16 cellular contexts compared by ENCODE assay signal in genomic region chr12:93922583-93923006, GRCh38.
DNase-seq lines count a peak whose midpoint lies in the region; ATAC-seq and TF ChIP-seq lines count a peak whose summit lies in the region.
"Had no signal": no experiment of that assay in that cellular context is flagged by ENCODE, and none has a peak within 500 bp of the region (broad histone marks: within the 10 kb centered on the region; RNA-seq: fewer than 3 reads in every experiment).

No MANE protein-coding gene starts in this region.

- TF ChIP-seq POLR2A in erythroblast (IDR thresholded peaks at IDR 0.05; ENCODE audit: low read length) (no peak), testis (IDR thresholded peaks at IDR 0.05) (no peak)

- TF ChIP-seq CTCF in testis (IDR thresholded peaks at IDR 0.05) = no peak

- no peaks in the 10 kb centered on the region for H3K9me3 ChIP-seq in testis
- H3K9me3 ChIP-seq: SK-N-SH had no signal

- H3K36me3 ChIP-seq in testis (ENCODE audit: low read depth, missing control alignments) = no peaks in the 10 kb centered on the region

- H3K4me1 ChIP-seq in testis = no peaks in the 10 kb centered on the region

- H3K4me3 ChIP-seq in testis = no peak overlapping the region

- no peak overlapping the region for H3K27ac ChIP-seq in testis

- intact Hi-C loops in testis (cut with DNase I; ENCODE audit: low total_unique reads) = no loop called here

- DNase-seq in HT-29 (ENCODE audit: low spot score) = peak; percentile 9
- peak; percentile 88 for DNase-seq in OCI-M1 (lab: John Stamatoyannopoulos, UW)
- DNase-seq in erythroblast (lab: John Stamatoyannopoulos, UW) = peak; percentile 47 to 83
- peak; percentile 13 for DNase-seq in stromal cell of bone marrow (ENCODE audit: low read depth)
- no peak for DNase-seq in testis
- no peak for DNase-seq in GM03348 (ENCODE audit: low spot score)
- DNase-seq: Calu3; CD4-positive, alpha-beta T cell; MV-4-11; NCI-H1694 treated with DMSO at 0.1 percent for 48 hours; NCI-H510A treated with DMSO at 0.1 percent for 48 hours; NCI-H82; SHP77; SK-N-SH; T-cell had no signal

- H3K27me3 ChIP-seq in testis = no peaks in the 10 kb centered on the region

- 61 to 67% methylated on average over 5 of the region's 5 CpGs for WGBS in testis, 2 donors

- no peak for ATAC-seq in HG02981 (IDR thresholded peaks at IDR 0.05; ENCODE audit: unreplicated experiment)
- ATAC-seq: T-cell had no signal

Comparison
In these comparisons a context has a peak if more than half of its experiments do, and no peak if none do; other contexts are left out.
1. DNase-seq: peak in HT-29 (single experiment), OCI-M1 (single experiment), erythroblast (2 of 2) and stromal cell of bone marrow (single experiment); none in testis (single experiment) and GM03348 (single experiment).